ENCODE assay signal across 1 cellular context in genomic region chr5:121164632-121165031, GRCh38.
TF ChIP-seq lines count a peak whose summit lies in the region.

No MANE protein-coding gene starts in this region.

TF ChIP-seq in H1, 55 proteins besides CTCF, POLR2A, EP300 and RAD21 (continued from another document):
- TF ChIP-seq SIRT6 (IDR thresholded peaks at IDR 0.05; ENCODE audit: low read length): no peak
- TF ChIP-seq TAF7 (optimal IDR thresholded peaks at IDR 0.05; ENCODE audit: borderline replicate concordance, low read depth, low read length): no peak
- no peak for TF ChIP-seq SIX5 (IDR thresholded peaks at IDR 0.05; ENCODE audit: low read depth, low read length)
- no peak for TF ChIP-seq JUN (IDR thresholded peaks at IDR 0.05; ENCODE audit: low read depth, low read length)
- no peak for TF ChIP-seq KDM4A (IDR thresholded peaks at IDR 0.05; ENCODE audit: low read depth, low read length, severe bottlenecking)
- no peak for TF ChIP-seq GABPA (IDR thresholded peaks at IDR 0.05; ENCODE audit: borderline replicate concordance, insufficient read depth, low read length)
- no peak for TF ChIP-seq RBBP5 (IDR thresholded peaks at IDR 0.05; ENCODE audit: borderline replicate concordance, low read depth, low read length)
- no peak for TF ChIP-seq CHD2 (IDR thresholded peaks at IDR 0.05; ENCODE audit: low read length)
- TF ChIP-seq SP1 (IDR thresholded peaks at IDR 0.05; ENCODE audit: low read depth, low read length): no peak
- TF ChIP-seq TBP (IDR thresholded peaks at IDR 0.05; ENCODE audit: low read depth, low read length): no peak
- no peak for TF ChIP-seq ATF3 (IDR thresholded peaks at IDR 0.05; ENCODE audit: insufficient read depth, low read depth, low read length)
- TF ChIP-seq EGR1 (IDR thresholded peaks at IDR 0.05; ENCODE audit: borderline replicate concordance, low read depth, low read length): no peak
- no peak for TF ChIP-seq FOSL1 (IDR thresholded peaks at IDR 0.05; ENCODE audit: insufficient read depth, low read depth, low read length)
- TF ChIP-seq BACH1 (IDR thresholded peaks at IDR 0.05; ENCODE audit: low read length): no peak
TF ChIP-seq in H1: peak in this region for 0.
